Comparison of ENCODE assay signal across 17 cellular contexts in the genomic region with DNA sequence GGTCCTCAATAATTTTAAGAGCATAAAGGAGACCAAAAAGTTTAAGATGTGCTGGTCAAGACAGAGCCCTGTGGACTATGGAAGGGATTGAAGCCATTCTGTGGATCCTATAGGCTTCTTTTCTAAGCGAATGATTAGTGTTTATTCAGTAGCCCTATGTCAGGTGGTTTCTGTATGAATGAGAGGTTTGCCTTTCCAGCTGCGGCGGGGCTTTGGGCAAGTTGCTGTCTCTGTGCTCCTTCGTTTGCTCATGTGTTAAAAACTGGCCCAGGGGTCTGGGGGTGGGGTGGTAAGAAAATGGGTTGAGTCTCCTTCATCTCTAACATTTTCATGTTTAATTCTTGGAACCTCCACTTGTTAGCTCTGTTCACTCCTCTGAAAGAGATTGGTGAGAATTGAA.
DNase-seq lines count a peak whose midpoint lies in the region; ATAC-seq and TF ChIP-seq lines count a peak whose summit lies in the region.
"Had no signal": no experiment of that assay in that cellular context is flagged by ENCODE, and none has a peak within 500 bp of the region (broad histone marks: within the 10 kb centered on the region; RNA-seq: fewer than 3 reads in every experiment).

No MANE protein-coding gene starts in this region.

- no peaks in the 10 kb centered on the region for H3K27me3 Mint-ChIP-seq in activated T-cell treated with anti-CD3 and anti-CD28 coated beads, Interleukin-2, amount 50 U/mL, for 24 hours
- H3K27me3 Mint-ChIP-seq in progenitor cell of endocrine pancreas: no peaks in the 10 kb centered on the region
- H3K27me3 Mint-ChIP-seq: B cell had no signal

- no peak for TF ChIP-seq CTCF in VCaP (conservative IDR thresholded peaks at IDR 0.05)
- no peak for TF ChIP-seq CTCF in progenitor cell of endocrine pancreas (IDR thresholded peaks at IDR 0.05; ENCODE audit: unreplicated experiment)

- DNase-seq in activated T-cell treated with anti-CD3 and anti-CD28 coated beads, Interleukin-2, amount 50 U/mL, for 24 hours: peak; percentile 5
- DNase-seq in activated T-cell treated with anti-CD3 and anti-CD28 coated beads, Interleukin-2, amount 50 U/mL, for 1 hour: no peak
- DNase-seq in progenitor cell of endocrine pancreas (ENCODE audit: low spot score, unreplicated experiment) (no peak), T-helper 1 cell (no peak)
- DNase-seq in stimulated activated naive CD8-positive, alpha-beta T cell treated with anti-CD3 and anti-CD28 coated beads, Interleukin-15, Interleukin-2, amounts not matched to agents 100 U/mL and 50 U/mL, for 24 hours: no peak
- DNase-seq in activated naive CD4-positive, alpha-beta T cell (lab: John Stamatoyannopoulos, UW): no peak
- DNase-seq: C1 segment of cervical spinal cord; CD8-positive, alpha-beta T cell; COR-L47; DMS153; DMS79 treated with DMSO at 0.1 percent for 48 hours; EL; HCEC 1CT had no signal

- no peaks in the 10 kb centered on the region for H3K9me3 Mint-ChIP-seq in activated T-cell treated with anti-CD3 and anti-CD28 coated beads, Interleukin-2, amount 50 U/mL, for 24 hours
- H3K9me3 Mint-ChIP-seq in progenitor cell of endocrine pancreas (ENCODE audit: low read depth): no peaks in the 10 kb centered on the region
- H3K9me3 Mint-ChIP-seq: CD8-positive, alpha-beta T cell had no signal

- H3K27ac Mint-ChIP-seq in activated T-cell treated with anti-CD3 and anti-CD28 coated beads, Interleukin-2, amount 50 U/mL, for 24 hours: no peak overlapping the region
- peak overlapping the region; percentile 73 for H3K27ac Mint-ChIP-seq in progenitor cell of endocrine pancreas
- H3K27ac Mint-ChIP-seq: B cell; CD8-positive, alpha-beta T cell had no signal

- peaks cover 64% of the 10 kb centered on the region for H3K4me1 Mint-ChIP-seq in activated T-cell treated with anti-CD3 and anti-CD28 coated beads, Interleukin-2, amount 50 U/mL, for 24 hours (ENCODE audit: low read depth)
- peaks cover 2% of the 10 kb centered on the region for H3K4me1 Mint-ChIP-seq in progenitor cell of endocrine pancreas (ENCODE audit: low read depth)

- no peak for ATAC-seq in stimulated activated naive CD8-positive, alpha-beta T cell treated with anti-CD3 and anti-CD28 coated beads, Interleukin-15, Interleukin-2, amounts not matched to agents 100 U/mL and 50 U/mL, for 24 hours
- ATAC-seq in GM18498 (IDR thresholded peaks at IDR 0.05; ENCODE audit: unreplicated experiment): no peak
- ATAC-seq: CD8-positive, alpha-beta T cell; HepG2 had no signal

- peaks cover 7% of the 10 kb centered on the region for H3K36me3 Mint-ChIP-seq in activated T-cell treated with anti-CD3 and anti-CD28 coated beads, Interleukin-2, amount 50 U/mL, for 24 hours (ENCODE audit: low read depth)
- H3K36me3 Mint-ChIP-seq in progenitor cell of endocrine pancreas (ENCODE audit: insufficient read depth): peaks cover 2% of the 10 kb centered on the region
- H3K36me3 Mint-ChIP-seq: CD8-positive, alpha-beta T cell had no signal

- peak overlapping the region; percentile 96 for H3K27ac ChIP-seq in VCaP

- H3K4me3 Mint-ChIP-seq in activated T-cell treated with anti-CD3 and anti-CD28 coated beads, Interleukin-2, amount 50 U/mL, for 24 hours: no peak overlapping the region
- no peak overlapping the region for H3K4me3 Mint-ChIP-seq in progenitor cell of endocrine pancreas (ENCODE audit: low read depth)
- H3K4me3 Mint-ChIP-seq: B cell; CD8-positive, alpha-beta T cell had no signal
